Comparison of ENCODE assay signal across 18 cellular contexts in the genomic region with DNA sequence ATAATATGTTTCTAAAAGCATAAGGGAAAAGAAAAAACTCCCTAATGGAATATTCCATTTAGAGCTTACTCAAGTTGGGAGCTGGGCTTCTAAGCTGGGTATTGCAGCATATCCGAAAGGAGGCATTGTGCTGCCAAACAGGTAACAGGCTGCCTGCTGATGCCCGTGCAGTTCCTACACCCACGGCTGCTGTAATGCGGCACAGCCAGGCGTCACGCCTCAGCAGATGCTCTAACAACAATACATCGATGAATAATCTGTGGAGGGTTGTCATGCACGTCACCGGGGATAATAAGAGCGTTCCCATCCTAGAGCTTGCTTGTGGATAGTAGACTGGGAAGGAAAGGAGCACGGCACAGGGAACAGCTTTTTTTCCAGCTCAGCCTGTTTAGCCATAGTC.
DNase-seq lines count a peak whose midpoint lies in the region; ATAC-seq and TF ChIP-seq lines count a peak whose summit lies in the region.
"Had no signal": no experiment of that assay in that cellular context is flagged by ENCODE, and none has a peak within 500 bp of the region (broad histone marks: within the 10 kb centered on the region; RNA-seq: fewer than 3 reads in every experiment).

No MANE protein-coding gene starts in this region.

- H3K36me3 ChIP-seq in esophagus squamous epithelium = no peaks in the 10 kb centered on the region
- H3K36me3 ChIP-seq: BE2C, SJSA1 had no signal

- in situ Hi-C loops in Caki2 (cut with HindIII; ENCODE audit: low pct_unique_long_range_greater_than_20kb, low sequenced_read_pairs) = no loop called here

- DNase-seq in Caki2 (ENCODE audit: low read depth) = peak; percentile 9
- DNase-seq in NCI-H2171 (lab: John Stamatoyannopoulos, UW) = peak; percentile 35
- peak in 6 of 10 donors; percentile 23 to 53 (median 50) for DNase-seq in dorsolateral prefrontal cortex
- DNase-seq in nucleus accumbens (lab: John Stamatoyannopoulos, UW) = peak in 36 of 56 donors; percentile 1 to 68 (median 22)
- DNase-seq in Calu3 = no peak
- no peak for DNase-seq in esophagus squamous epithelium (lab: John Stamatoyannopoulos, UW)
- DNase-seq: BE2C; CD4-positive, alpha-beta T cell; DMS79 treated with DMSO at 0.1 percent for 48 hours; NCI-H1417; NCI-H2029; NCI-H446 treated with DMSO at 0.1 percent for 48 hours; NCI-H774; RPMI8226 had no signal

- H3K9me3 Mint-ChIP-seq in Calu3 (ENCODE audit: low read depth, unreplicated experiment) = peaks cover under 1% of the 10 kb centered on the region
- H3K9me3 Mint-ChIP-seq: GM23338 had no signal

- no peaks in the 10 kb centered on the region for H3K27me3 Mint-ChIP-seq in Calu3 (ENCODE audit: unreplicated experiment)
- H3K27me3 Mint-ChIP-seq: CD4-positive, alpha-beta T cell had no signal

- no peak for ATAC-seq in activated CD4-positive, CD25-positive, alpha-beta regulatory T cell treated with anti-CD3 and anti-CD28 coated beads, Interleukin-2, amount 50 U/mL, for 24 hours
- ATAC-seq: GM12878, GM23338 had no signal

- intact Hi-C loops in dorsolateral prefrontal cortex (cut with DNase I) (no loop called here), Calu3 (cut with micrococcal nuclease; ENCODE audit: unreplicated experiment) (no loop called here), esophagus squamous epithelium (cut with DNase I) (no loop called here)

- H3K27ac ChIP-seq in dorsolateral prefrontal cortex = peak overlapping the region in 1 of 59 donors; percentile 28
- no peak overlapping the region for H3K27ac ChIP-seq in esophagus squamous epithelium
- H3K27ac ChIP-seq: SJSA1 had no signal

- 67 to 85% methylated on average over 11 of the region's 11 CpGs for WGBS in esophagus squamous epithelium, 2 donors

- CTCF ChIA-PET in Calu3 (lab: Charles Lee) = no interaction called here

- no peak for TF ChIP-seq POLR2A in esophagus squamous epithelium (IDR thresholded peaks at IDR 0.05)

- BruUV-seq in Calu3 (replicated peaks; lab: Mats Ljungman, UMichigan) = no TSS peak

- H3K27me3 ChIP-seq in dorsolateral prefrontal cortex (peaks cover 0 to 14% (median 0%) of the 10 kb centered on the region in 45 donors), esophagus squamous epithelium (no peaks in the 10 kb centered on the region)
- H3K27me3 ChIP-seq: BE2C, SJSA1 had no signal

- H3K4me3 ChIP-seq in dorsolateral prefrontal cortex = peak overlapping the region in 9 of 59 donors; percentile 5 to 29 (median 18)
- H3K4me3 ChIP-seq in esophagus squamous epithelium = no peak overlapping the region
- H3K4me3 ChIP-seq: GM12878, GM23338, SJSA1 had no signal

- no peaks in the 10 kb centered on the region for H3K4me1 ChIP-seq in esophagus squamous epithelium
- H3K4me1 ChIP-seq: BE2C, SJSA1 had no signal

- no peak overlapping the region for H3K27ac Mint-ChIP-seq in Calu3 (ENCODE audit: unreplicated experiment)
- H3K27ac Mint-ChIP-seq: CD4-positive, alpha-beta T cell; GM23338 had no signal

- H3K4me1 Mint-ChIP-seq in Calu3 (ENCODE audit: low read depth, unreplicated experiment) = no peaks in the 10 kb centered on the region
- H3K4me1 Mint-ChIP-seq: GM23338 had no signal

- no peaks in the 10 kb centered on the region for H3K9me3 ChIP-seq in esophagus squamous epithelium
- H3K9me3 ChIP-seq: BE2C, SJSA1 had no signal

- no peak overlapping the region for H3K4me3 Mint-ChIP-seq in Calu3 (ENCODE audit: low read depth, unreplicated experiment)
- H3K4me3 Mint-ChIP-seq: CD4-positive, alpha-beta T cell; GM23338 had no signal

- TF ChIP-seq CTCF in dorsolateral prefrontal cortex (IDR thresholded peaks at IDR 0.05 in 54 of 56, conservative IDR thresholded peaks at IDR 0.05 in 2 of 56; ENCODE audit: low read depth in 1 of 56, partially characterized antibody in 56 of 56) (no peak), Calu3 (IDR thresholded peaks at IDR 0.05; ENCODE audit: unreplicated experiment) (no peak), esophagus squamous epithelium (IDR thresholded peaks at IDR 0.05) (no peak)

- no peaks in the 10 kb centered on the region for H3K36me3 Mint-ChIP-seq in Calu3 (ENCODE audit: insufficient read depth, unreplicated experiment)

Comparison
In these comparisons a context has a peak if more than half of its experiments do, and no peak if none do; other contexts are left out.
1. DNase-seq: peak in Caki2 (single experiment), NCI-H2171 (single experiment), dorsolateral prefrontal cortex (6 of 10) and nucleus accumbens (36 of 56); none in Calu3 (single experiment) and esophagus squamous epithelium (single experiment).